In the genomic region with DNA sequence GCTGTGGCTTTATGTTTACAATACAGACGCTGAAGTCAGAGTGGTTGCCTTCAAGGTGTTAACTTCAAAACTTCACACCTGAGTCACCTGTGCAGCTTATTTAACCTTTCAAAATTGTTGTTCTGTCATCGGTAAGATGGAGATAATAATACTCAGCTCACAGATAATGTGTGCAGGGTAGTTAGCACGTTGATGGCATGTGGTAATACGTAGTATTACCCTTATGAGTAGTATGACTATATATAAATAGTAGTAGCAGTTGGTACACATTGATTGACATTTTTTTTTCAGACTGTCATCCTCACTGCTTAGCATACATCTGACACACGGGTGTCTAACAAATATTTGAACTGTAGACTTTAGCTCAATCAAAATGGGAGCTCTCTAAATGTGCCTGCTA, we compare ENCODE assay signal across 20 cellular contexts. TPM values are rescaled to one million over a fixed set of nuclear protein-coding genes. Genes with fewer than 3 reads are reported as not detected.
A peak's percentile ranks its signal among the peaks of the same experiment; 100 is the strongest.
DNase-seq lines count a peak whose midpoint lies in the region; ATAC-seq and TF ChIP-seq lines count a peak whose summit lies in the region.
"Had no signal": no experiment of that assay in that cellular context is flagged by ENCODE, and none has a peak within 500 bp of the region (broad histone marks: within the 10 kb centered on the region; RNA-seq: fewer than 3 reads in every experiment).

No MANE protein-coding gene starts in this region.

- H2AK5ac ChIP-seq in trophoblast cell (ENCODE audit: low read length), result no peak overlapping the region

- no peaks in the 10 kb centered on the region for H3K79me1 ChIP-seq in trophoblast cell (ENCODE audit: low read length)

- 0 out of 2 replicates have a peak overlapping the region, but pooled peaks have one; percentile 19 for H3K27ac Mint-ChIP-seq in WTC11
- peak overlapping the region; percentile 85 for H3K27ac Mint-ChIP-seq in glutamatergic neuron (ENCODE audit: unreplicated experiment)
- peak overlapping the region; percentile 26 for H3K27ac Mint-ChIP-seq in type B pancreatic cell

- no peak overlapping the region for H2BK12ac ChIP-seq in trophoblast cell (ENCODE audit: low read length)

- H3K27me3 Mint-ChIP-seq in WTC11 (ENCODE audit: low read depth) (no peaks in the 10 kb centered on the region), glutamatergic neuron (ENCODE audit: unreplicated experiment) (peaks cover 4% of the 10 kb centered on the region), type B pancreatic cell (no peaks in the 10 kb centered on the region)
- H3K27me3 Mint-ChIP-seq: progenitor cell of endocrine pancreas had no signal

- H3K9me3 Mint-ChIP-seq in WTC11 (no peaks in the 10 kb centered on the region), glutamatergic neuron (ENCODE audit: unreplicated experiment) (no peaks in the 10 kb centered on the region), type B pancreatic cell (no peaks in the 10 kb centered on the region)

- no peak overlapping the region for H4K12ac ChIP-seq in trophoblast cell (ENCODE audit: low read depth, low read length)

- H3K9me3 ChIP-seq in cardiac muscle cell (ENCODE audit: low read depth), result no peaks in the 10 kb centered on the region
- H3K9me3 ChIP-seq in right cardiac atrium (ENCODE audit: control insufficient read depth, low read length), result no peaks in the 10 kb centered on the region
- no peaks in the 10 kb centered on the region for H3K9me3 ChIP-seq in trophoblast cell (ENCODE audit: insufficient read depth, low read depth, low read length)
- H3K9me3 ChIP-seq: Caco-2, SK-N-SH had no signal

- H3K36me3 Mint-ChIP-seq in WTC11, result peaks cover 45% of the 10 kb centered on the region
- H3K36me3 Mint-ChIP-seq in glutamatergic neuron (ENCODE audit: unreplicated experiment), result no peaks in the 10 kb centered on the region
- H3K36me3 Mint-ChIP-seq in type B pancreatic cell, result peaks cover 18% of the 10 kb centered on the region

- H3K36me3 ChIP-seq in cardiac muscle cell, result peaks cover 8% of the 10 kb centered on the region
- H3K36me3 ChIP-seq in trophoblast cell (ENCODE audit: control insufficient read depth in 1 of 2, insufficient read depth in 2 of 2, low read length in 2 of 2), result peaks cover 25 to 34% of the 10 kb centered on the region in 2 experiments

- no peak overlapping the region for H3K4ac ChIP-seq in trophoblast cell (ENCODE audit: low read depth, low read length)

- no peak overlapping the region for H2BK120ac ChIP-seq in trophoblast cell (ENCODE audit: insufficient read depth, low read length, poor library complexity)

- no peak overlapping the region for H4K91ac ChIP-seq in trophoblast cell (ENCODE audit: low read depth, low read length)

- H3K27ac ChIP-seq in cardiac muscle cell, result peak overlapping the region; percentile 6
- H3K27ac ChIP-seq in right cardiac atrium (ENCODE audit: low read length), result no peak overlapping the region
- H3K27ac ChIP-seq in trophoblast cell (ENCODE audit: low read depth, low read length), result no peak overlapping the region
- H3K27ac ChIP-seq: KMS-11 had no signal

- intact Hi-C loops in right cardiac atrium (cut with DNase I), result loop anchor here in 3 of 4 donors (10.0 kb wide), 3 partner anchors 174 to 344 kb away; no protein-coding TSS in a partner anchor

- H3K4me1 ChIP-seq in cardiac muscle cell (ENCODE audit: low read depth), result no peaks in the 10 kb centered on the region
- peaks cover 2% of the 10 kb centered on the region for H3K4me1 ChIP-seq in right cardiac atrium (ENCODE audit: control insufficient read depth, insufficient read depth, low read length)
- H3K4me1 ChIP-seq in trophoblast cell (ENCODE audit: control insufficient read depth in 1 of 2, insufficient read depth in 2 of 2, low read length in 2 of 2), result peaks cover 5 to 6% of the 10 kb centered on the region in 2 experiments
- H3K4me1 ChIP-seq: Caco-2 had no signal

- H2BK5ac ChIP-seq in trophoblast cell (ENCODE audit: low read depth, low read length, poor library complexity), result no peak overlapping the region

- POLR2A ChIA-PET in WTC11 (lab: Charles Lee), result interaction anchor here (1.5 kb wide), 1 partner anchor 11 kb away, joined by 3 read pairs; a partner anchor contains a TSS

- no peak overlapping the region for H3K4me3 ChIP-seq in cardiac muscle cell
- no peak overlapping the region for H3K4me3 ChIP-seq in right cardiac atrium (ENCODE audit: low read length)
- no peak overlapping the region for H3K4me3 ChIP-seq in trophoblast cell (ENCODE audit: low read depth, low read length)

- CTCF ChIA-PET in WTC11 (lab: Charles Lee), result interaction anchor here (4.1 kb wide), 1 partner anchor 12 kb away, joined by 43 read pairs; a partner anchor contains a TSS

- no peak for TF ChIP-seq CTCF in cardiac muscle cell (IDR thresholded peaks at IDR 0.05; ENCODE audit: low read depth, low read length)
- no peak for TF ChIP-seq CTCF in WTC11 (IDR thresholded peaks at IDR 0.05)
- TF ChIP-seq CTCF in glutamatergic neuron (IDR thresholded peaks at IDR 0.05; ENCODE audit: partially characterized antibody, unreplicated experiment), result no peak
- no peak for TF ChIP-seq CTCF in type B pancreatic cell (conservative IDR thresholded peaks at IDR 0.05)

- H3K4me1 Mint-ChIP-seq in WTC11 (peaks cover 24% of the 10 kb centered on the region), glutamatergic neuron (ENCODE audit: low read depth, unreplicated experiment) (peaks cover 29% of the 10 kb centered on the region), type B pancreatic cell (ENCODE audit: unreplicated experiment) (peaks cover 23% of the 10 kb centered on the region)

- H3K23ac ChIP-seq in trophoblast cell (ENCODE audit: low read length), result no peak overlapping the region

- no peak overlapping the region for H3K4me2 ChIP-seq in trophoblast cell (ENCODE audit: low read length)
- H3K4me2 ChIP-seq: KMS-11, SK-N-SH had no signal

- WGBS in right cardiac atrium, result 74% methylated on average over 5 of the region's 5 CpGs
- no CpG with 5 or more reads among the region's 5 CpGs for WGBS in trophoblast cell (ENCODE audit: extremely low coverage, insufficient coverage, insufficient read length)

- ATAC-seq in right cardiac atrium (no peak), WTC11 (no peak)
- ATAC-seq: left lobe of liver had no signal

- H3K9ac ChIP-seq in trophoblast cell (ENCODE audit: low read length), result no peak overlapping the region
- H3K9ac ChIP-seq: KMS-11, SK-N-SH had no signal

- no peaks in the 10 kb centered on the region for H3K79me2 ChIP-seq in trophoblast cell (ENCODE audit: control insufficient read depth, insufficient read depth, low read length, poor library complexity)

- H3K14ac ChIP-seq in trophoblast cell (ENCODE audit: low read length), result no peak overlapping the region

- H3K18ac ChIP-seq in trophoblast cell (ENCODE audit: low read length), result no peak overlapping the region

- DNase-seq in cardiac muscle cell (ENCODE audit: low read depth in 1 of 2, low spot score in 1 of 2), result no peak
- no peak for DNase-seq in right cardiac atrium
- no peak for DNase-seq in WTC11 (ENCODE audit: low spot score)
- no peak for DNase-seq in glutamatergic neuron
- DNase-seq in type B pancreatic cell (ENCODE audit: extremely low spot score, unreplicated experiment), result no peak
- no peak for DNase-seq in trophoblast cell
- no peak for DNase-seq in stimulated activated CD4-positive, alpha-beta T cell treated with anti-CD3 and anti-CD28 coated beads, Interleukin-12 subunit alpha, Interleukin-12 subunit beta, amount 100 ng/mL, for 4 hours
- DNase-seq in AG08395 (ENCODE audit: low spot score), result no peak
- DNase-seq: activated CD4-positive, CD25-positive, alpha-beta regulatory T cell treated with anti-CD3 and anti-CD28 coated beads, Interleukin-2, amount 50 U/mL, for 72 hours; Caco-2; H7; NCI-H1092 treated with DMSO at 0.1 percent for 48 hours; SK-N-SH; small intestine; stimulated activated CD4-positive, alpha-beta T cell treated with anti-CD3 and anti-CD28 coated beads, Interleukin-4, amount 100 ng/mL, for 4 hours; T-helper 9 cell had no signal

- H3K4me3 Mint-ChIP-seq in WTC11, result no peak overlapping the region
- H3K4me3 Mint-ChIP-seq in glutamatergic neuron (ENCODE audit: unreplicated experiment), result no peak overlapping the region
- no peak overlapping the region for H3K4me3 Mint-ChIP-seq in type B pancreatic cell

- no peaks in the 10 kb centered on the region for H3K27me3 ChIP-seq in cardiac muscle cell
- no peaks in the 10 kb centered on the region for H3K27me3 ChIP-seq in right cardiac atrium (ENCODE audit: control insufficient read depth, insufficient read depth)
- no peaks in the 10 kb centered on the region for H3K27me3 ChIP-seq in trophoblast cell (ENCODE audit: insufficient read depth, low read length)

- H4K8ac ChIP-seq in trophoblast cell (ENCODE audit: low read depth, low read length), result no peak overlapping the region

- no peak overlapping the region for H2AFZ ChIP-seq in trophoblast cell (ENCODE audit: insufficient read depth, low read length, poor library complexity)

TF ChIP-seq in WTC11, 78 proteins besides CTCF, POLR2A, EP300 and RAD21 (continues in another document):
- TF ChIP-seq, protein P1, sequence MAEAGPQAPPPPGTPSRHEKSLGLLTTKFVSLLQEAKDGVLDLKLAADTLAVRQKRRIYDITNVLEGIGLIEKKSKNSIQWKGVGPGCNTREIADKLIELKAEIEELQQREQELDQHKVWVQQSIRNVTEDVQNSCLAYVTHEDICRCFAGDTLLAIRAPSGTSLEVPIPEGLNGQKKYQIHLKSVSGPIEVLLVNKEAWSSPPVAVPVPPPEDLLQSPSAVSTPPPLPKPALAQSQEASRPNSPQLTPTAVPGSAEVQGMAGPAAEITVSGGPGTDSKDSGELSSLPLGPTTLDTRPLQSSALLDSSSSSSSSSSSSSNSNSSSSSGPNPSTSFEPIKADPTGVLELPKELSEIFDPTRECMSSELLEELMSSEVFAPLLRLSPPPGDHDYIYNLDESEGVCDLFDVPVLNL (CRISPR knock-in tag; IDR thresholded peaks at IDR 0.05; ENCODE audit: borderline replicate concordance, low read depth), result no peak

RNA-seq across cellular contexts. Expression of a gene that starts 11.0 kb away (rescaled TPM):
- total RNA-seq in cardiac muscle cell (5.8 and 7.8 TPM in 2 replicates), right cardiac atrium (1 to 10 TPM; 5.4 to 8.4 (median 6.6) TPM), WTC11 (2021) (0.50 to 0.92 TPM (median 0.89 TPM) in 3 replicates), glutamatergic neuron (ENCODE audit: unreplicated experiment) (2.6 TPM), type B pancreatic cell (ENCODE audit: low replicate concordance) (2.5 and 4.8 TPM in 2 replicates)
- polyA plus RNA-seq in cardiac muscle cell (12.1 and 13.3 TPM in 2 replicates), right cardiac atrium (3.8 TPM)
- polyA plus RNA-seq in trophoblast cell (2013), result 1.0 and 1.5 TPM in 2 replicates
- total RNA-seq: HT-29 had no signal

RNA-seq across cellular contexts. Expression of a gene that starts 11.2 kb away (rescaled TPM):
- total RNA-seq in cardiac muscle cell, result 150 and 201 TPM in 2 replicates
- 208 and 259 TPM in 2 replicates for polyA plus RNA-seq in cardiac muscle cell
- total RNA-seq in right cardiac atrium, result 100 to 1,000 TPM in 3 of 4 donors, 10 to 100 TPM in 1; 82.7 to 119 (median 113) TPM
- 72.1 TPM for polyA plus RNA-seq in right cardiac atrium
- 205 to 233 TPM (median 227 TPM) in 3 replicates for total RNA-seq in WTC11 (2021)
- 156 TPM for total RNA-seq in glutamatergic neuron (ENCODE audit: unreplicated experiment)
- total RNA-seq in type B pancreatic cell (ENCODE audit: low replicate concordance), result 184 and 206 TPM in 2 replicates
- polyA plus RNA-seq in trophoblast cell (2013), result 353 and 385 TPM in 2 replicates

Comparison
In these comparisons a context has a peak if more than half of its experiments do, and no peak if none do; other contexts are left out.
1. H3K27ac Mint-ChIP-seq: peak in every context shown above with its lines; median percentile 85 in glutamatergic neuron; 26 in type B pancreatic cell; 19 in WTC11.